Comparison of ENCODE assay signal across 22 cellular contexts in genomic region chr4:26909369-26909768, GRCh38. TPM values are rescaled to one million over a fixed set of nuclear protein-coding genes. Genes with fewer than 3 reads are reported as not detected.
DNase-seq lines count a peak whose midpoint lies in the region; ATAC-seq, FAIRE-seq and TF ChIP-seq lines count a peak whose summit lies in the region.
"Had no signal": no experiment of that assay in that cellular context is flagged by ENCODE, and none has a peak within 500 bp of the region (broad histone marks: within the 10 kb centered on the region; RNA-seq: fewer than 3 reads in every experiment).

No MANE protein-coding gene starts in this region.

- no peaks in the 10 kb centered on the region for H3K9me1 ChIP-seq in endothelial cell of umbilical vein (replicated peaks; ENCODE audit: control insufficient read depth, extremely low read depth, insufficient read depth, low read length)

- intact Hi-C loops in endothelial cell of umbilical vein (cut with micrococcal nuclease): no loop called here
- intact Hi-C loops in spleen (cut with DNase I; ENCODE audit: low total_unique reads): no loop called here

- CTCF ChIA-PET in endothelial cell of umbilical vein (lab: Charles Lee): interaction anchor here (1.3 kb wide), 1 partner anchor 9 kb away, joined by 4 read pairs; no protein-coding TSS in a partner anchor

- no peak for DNase-seq in GM19239 (ENCODE audit: insufficient read length, low spot score)
- DNase-seq in SK-MEL-5 (ENCODE audit: low read depth, low spot score): peak; percentile 30
- DNase-seq in endothelial cell of umbilical vein (ENCODE audit: low read depth, low spot score): peak; percentile 14
- DNase-seq in spleen: no peak
- DNase-seq in activated naive CD4-positive, alpha-beta T cell treated with anti-CD3 and anti-CD28 coated beads, Interleukin-2, amount 50 U/mL, for 16 hours: no peak
- DNase-seq: CD4-positive, CD25-positive, alpha-beta regulatory T cell; COR-L47; DMS79 treated with DMSO at 0.1 percent for 48 hours; GOT3; MV-4-11; NCI-H1694; NCI-H2081; NCI-H2171; NCI-H526; SHP77 treated with DMSO at 0.1 percent for 48 hours; SK-N-SH had no signal

- H3K4me3 ChIP-seq in endothelial cell of umbilical vein (replicated peaks in 1 of 3; ENCODE audit: insufficient read depth in 1 of 3, low read depth in 1 of 3, low read length in 3 of 3) (no peak overlapping the region), spleen (no peak overlapping the region)

- no peak overlapping the region for H3K9ac ChIP-seq in endothelial cell of umbilical vein (replicated peaks; ENCODE audit: extremely low read depth, insufficient read depth, low read length)
- H3K9ac ChIP-seq: KMS-11, SK-N-SH had no signal

- no TSS peak for BruUV-seq in endothelial cell of umbilical vein (replicated peaks; lab: Mats Ljungman, UMichigan)

- dilution Hi-C loops in endothelial cell of umbilical vein (cut with MboI; ENCODE audit: extremely low pct_ligation_motif_present, low sequenced_read_pairs): no loop called here

- in situ Hi-C loops in SK-MEL-5 (cut with HindIII; ENCODE audit: low pct_unique_long_range_greater_than_20kb, low sequenced_read_pairs): no loop called here

- no peak overlapping the region for H3K4me2 ChIP-seq in endothelial cell of umbilical vein (ENCODE audit: insufficient read depth, low read length)
- H3K4me2 ChIP-seq: KMS-11, SK-N-SH had no signal

- no peaks in the 10 kb centered on the region for H3K36me3 ChIP-seq in endothelial cell of umbilical vein (ENCODE audit: control insufficient read depth in 2 of 2, extremely low read depth in 1 of 2, insufficient read depth in 2 of 2, low read length in 2 of 2)
- no peaks in the 10 kb centered on the region for H3K36me3 ChIP-seq in spleen

- no peaks in the 10 kb centered on the region for H4K20me1 ChIP-seq in endothelial cell of umbilical vein (replicated peaks; ENCODE audit: control insufficient read depth, extremely low read depth, insufficient read depth, low read length)

- H3K79me2 ChIP-seq in endothelial cell of umbilical vein (ENCODE audit: control insufficient read depth, insufficient read depth, low read length): no peaks in the 10 kb centered on the region

- no peak for TF ChIP-seq POLR2A in endothelial cell of umbilical vein (IDR thresholded peaks at IDR 0.05; ENCODE audit: low read depth, low read length)
- no peak for TF ChIP-seq POLR2A in spleen (IDR thresholded peaks at IDR 0.05)

- FAIRE-seq in GM19239 (lab: Jason Lieb, UNC): peak; percentile 64
- FAIRE-seq in endothelial cell of umbilical vein (lab: Jason Lieb, UNC): no peak
- peak; percentile 90 for FAIRE-seq in islet of Langerhans (lab: Jason Lieb, UNC)
- FAIRE-seq: HTR-8/SVneo had no signal

- H2AFZ ChIP-seq in endothelial cell of umbilical vein (ENCODE audit: low read depth, low read length): no peak overlapping the region

- H3K9me3 ChIP-seq in endothelial cell of umbilical vein (replicated peaks; ENCODE audit: control insufficient read depth, insufficient read depth, low read length) (no peaks in the 10 kb centered on the region), spleen (no peaks in the 10 kb centered on the region)
- H3K9me3 ChIP-seq: SK-N-SH had no signal

- 91 to 95% (median 93%) methylated on average over 5 of the region's 5 CpGs for WGBS in spleen, 5 donors

- H3K27me3 ChIP-seq in endothelial cell of umbilical vein (ENCODE audit: control insufficient read depth in 2 of 2, insufficient read depth in 2 of 2, low read length in 2 of 2) (no peaks in the 10 kb centered on the region), spleen (replicated peaks in 1 of 7) (no peaks in the 10 kb centered on the region)

- H3K4me1 ChIP-seq in endothelial cell of umbilical vein (ENCODE audit: control insufficient read depth, extremely low read depth, insufficient read depth, low read length): no peaks in the 10 kb centered on the region
- H3K4me1 ChIP-seq in spleen: peaks cover 12 to 96% (median 70%) of the 10 kb centered on the region in 6 donors

- POLR2A ChIA-PET in endothelial cell of umbilical vein (lab: Charles Lee): no interaction called here

- ATAC-seq in HG03342 (IDR thresholded peaks at IDR 0.05; ENCODE audit: unreplicated experiment): no peak
- ATAC-seq: HCT116 had no signal

- no peak for TF ChIP-seq CTCF in endothelial cell of umbilical vein (IDR thresholded peaks at IDR 0.05; ENCODE audit: extremely low read depth in 1 of 2, insufficient read depth in 1 of 2, low read depth in 1 of 2, low read length in 2 of 2)
- TF ChIP-seq CTCF in spleen (IDR thresholded peaks at IDR 0.05 in 8 of 11, conservative IDR thresholded peaks at IDR 0.05 in 3 of 11): no peak

- H3K27ac ChIP-seq in endothelial cell of umbilical vein (ENCODE audit: insufficient read depth, low read depth, low read length) (no peak overlapping the region), spleen (no peak overlapping the region)
- H3K27ac ChIP-seq: KMS-11, RWPE1 had no signal

TF ChIP-seq in endothelial cell of umbilical vein, 7 proteins besides CTCF, POLR2A, EP300 and RAD21:
- TF ChIP-seq JUN (IDR thresholded peaks at IDR 0.05; ENCODE audit: borderline replicate concordance, insufficient read depth, insufficient read length, low read depth) (no peak), POLR2AphosphoS5 (IDR thresholded peaks at IDR 0.05; ENCODE audit: insufficient read depth, low read depth, low read length) (no peak), MYC (IDR thresholded peaks at IDR 0.05; ENCODE audit: low read depth, low read length) (no peak), FOS (IDR thresholded peaks at IDR 0.05; ENCODE audit: borderline replicate concordance, insufficient read depth, low read length) (no peak), GATA2 (IDR thresholded peaks at IDR 0.05; ENCODE audit: insufficient read depth, insufficient read length, low read depth, low read length) (no peak)

RNA-seq across cellular contexts. Expression of gene STIM2, which starts 48.7 kb away (rescaled TPM):
- 16.3 and 19.7 TPM in 2 replicates for total RNA-seq in SK-MEL-5 (2014; rRNA removed; shearing (Covaris generic))
- polyA plus RNA-seq in SK-MEL-5 (2015; cell fraction: cytosol; rRNA removed): 14.3 and 16.1 TPM in 2 replicates
- 91.5 and 99.9 TPM in 2 replicates for polyA plus RNA-seq in SK-MEL-5 (2015; cell fraction: nucleus; rRNA removed)
- total RNA-seq in endothelial cell of umbilical vein: 21.2 and 23.6 TPM in 2 replicates
- polyA plus RNA-seq in endothelial cell of umbilical vein: 21.0 and 25.0 TPM in 2 replicates
- polyA plus RNA-seq in endothelial cell of umbilical vein (2011; cell fraction: cytosol; rRNA removed): 10.8 and 11.2 TPM in 2 replicates
- polyA plus RNA-seq in endothelial cell of umbilical vein (2011; cell fraction: nucleus; rRNA removed): 43.9 and 48.7 TPM in 2 replicates
- polyA plus RNA-seq in endothelial cell of umbilical vein (2012): 9.6 and 13.1 TPM in 2 replicates
- 20.1 and 20.2 TPM in 2 replicates for polyA minus RNA-seq in endothelial cell of umbilical vein
- 7.6 TPM for polyA minus RNA-seq in endothelial cell of umbilical vein (2011; cell fraction: cytosol; rRNA and poly(A)+ RNA removed)
- polyA minus RNA-seq in endothelial cell of umbilical vein (2011; cell fraction: nucleus; rRNA and poly(A)+ RNA removed): 34.5 and 40.2 TPM in 2 replicates
- total RNA-seq in spleen: 10 to 100 TPM; 44.3 to 66.6 (median 53.7) TPM
- 10 to 100 TPM; 26.8 to 32.2 (median 30.7) TPM for polyA plus RNA-seq in spleen

Comparison
In these comparisons a context has a peak if more than half of its experiments do, and no peak if none do; other contexts are left out.
1. DNase-seq: peak in SK-MEL-5 (single experiment) and endothelial cell of umbilical vein (single experiment); none in GM19239 (single experiment), spleen (single experiment) and activated naive CD4-positive, alpha-beta T cell treated with anti-CD3 and anti-CD28 coated beads, Interleukin-2, amount 50 U/mL, for 16 hours (single experiment).